ENCODE assay signal across 10 cellular contexts in genomic region chr9:108142504-108143201, GRCh38.
DNase-seq lines count a peak whose midpoint lies in the region; ATAC-seq and TF ChIP-seq lines count a peak whose summit lies in the region.
"Had no signal": no experiment of that assay in that cellular context is flagged by ENCODE, and none has a peak within 500 bp of the region (broad histone marks: within the 10 kb centered on the region; RNA-seq: fewer than 3 reads in every experiment).

No MANE protein-coding gene starts in this region.

- H3K9me3 Mint-ChIP-seq in MCF 10A (ENCODE audit: unreplicated experiment) (no peaks in the 10 kb centered on the region), neural crest cell (no peaks in the 10 kb centered on the region)

- H3K27ac ChIP-seq in breast epithelium: peak overlapping the region; percentile 75 to 77
- H3K27ac ChIP-seq in foreskin keratinocyte: no peak overlapping the region

- ATAC-seq in foreskin keratinocyte (peak; percentile 59), GM21423 (IDR thresholded peaks at IDR 0.05; ENCODE audit: unreplicated experiment) (no peak)

- H3K4me3 Mint-ChIP-seq in MCF 10A (ENCODE audit: unreplicated experiment): no peak overlapping the region
- no peak overlapping the region for H3K4me3 Mint-ChIP-seq in neural crest cell
- H3K4me3 Mint-ChIP-seq: activated B cell treated with CpG ODN at 0.5 μM for 24 hours, B cell had no signal

- BruUV-seq in MCF 10A (replicated peaks; lab: Mats Ljungman, UMichigan): no TSS peak

- no peaks in the 10 kb centered on the region for H3K27me3 Mint-ChIP-seq in MCF 10A (ENCODE audit: insufficient read depth, unreplicated experiment)
- peaks cover 2% of the 10 kb centered on the region for H3K27me3 Mint-ChIP-seq in neural crest cell (ENCODE audit: low read depth)
- H3K27me3 Mint-ChIP-seq: activated B cell treated with CpG ODN at 0.5 μM for 24 hours had no signal

- no peak overlapping the region for H3K27ac Mint-ChIP-seq in MCF 10A (ENCODE audit: low read depth, unreplicated experiment)
- H3K27ac Mint-ChIP-seq in neural crest cell (ENCODE audit: unreplicated experiment): peak overlapping the region; percentile 93
- H3K27ac Mint-ChIP-seq: activated B cell treated with CpG ODN at 0.5 μM for 24 hours, B cell had no signal

- POLR2A ChIA-PET in MCF 10A (lab: Yijun Ruan, JAX): interaction anchor here (0.5 to 1.0 kb wide), 4 partner anchors 11 to 815 kb away, joined by 3 read pairs; no protein-coding TSS in a partner anchor

- H3K36me3 Mint-ChIP-seq in MCF 10A (ENCODE audit: insufficient read depth, unreplicated experiment) (no peaks in the 10 kb centered on the region), neural crest cell (ENCODE audit: low read depth) (no peaks in the 10 kb centered on the region)

- H3K4me1 ChIP-seq in breast epithelium: peaks cover 0 to 9% of the 10 kb centered on the region in 2 donors
- H3K4me1 ChIP-seq in foreskin keratinocyte: peaks cover 8% of the 10 kb centered on the region

- intact Hi-C loops in breast epithelium (cut with DNase I; ENCODE audit: low total_unique reads): no loop called here
- intact Hi-C loops in MCF 10A (cut with micrococcal nuclease): no loop called here

- H3K4me1 Mint-ChIP-seq in MCF 10A (ENCODE audit: insufficient read depth, unreplicated experiment) (no peaks in the 10 kb centered on the region), neural crest cell (peaks cover 12% of the 10 kb centered on the region)

- CTCF ChIA-PET in MCF 10A (lab: Yijun Ruan, JAX): interaction anchor here (0.6 to 1.4 kb wide), 4 partner anchors 11 to 677 kb away, joined by 3 read pairs; no protein-coding TSS in a partner anchor

- TF ChIP-seq CTCF in breast epithelium (IDR thresholded peaks at IDR 0.05): peak in 1 of 3 donors; percentile 23
- no peak for TF ChIP-seq CTCF in MCF 10A (IDR thresholded peaks at IDR 0.05; ENCODE audit: unreplicated experiment)
- TF ChIP-seq CTCF in foreskin keratinocyte (conservative IDR thresholded peaks at IDR 0.05): no peak
- TF ChIP-seq CTCF in neural crest cell (conservative IDR thresholded peaks at IDR 0.05): no peak

- H3K4me3 ChIP-seq in breast epithelium: no peak overlapping the region

- no peaks in the 10 kb centered on the region for H3K9me3 ChIP-seq in breast epithelium

- no peaks in the 10 kb centered on the region for H3K36me3 ChIP-seq in breast epithelium

- DNase-seq in breast epithelium (ENCODE audit: low spot score in 2 of 2) (peak; percentile 67 to 95), MCF 10A (ENCODE audit: unreplicated experiment) (no peak), foreskin keratinocyte (peak in 1 of 2 donors; percentile 44), neural crest cell (ENCODE audit: low read depth, low spot score) (peak; percentile 8), NCI-H82 (lab: John Stamatoyannopoulos, UW) (no peak), NCI-H1092 treated with DMSO at 0.1 percent for 48 hours (lab: John Stamatoyannopoulos, UW) (no peak), NCI-H2107 (lab: John Stamatoyannopoulos, UW) (no peak)
- DNase-seq: activated B cell treated with CpG ODN at 0.5 μM for 24 hours had no signal

- H3K27me3 ChIP-seq in breast epithelium (no peaks in the 10 kb centered on the region), foreskin keratinocyte (no peaks in the 10 kb centered on the region)

- TF ChIP-seq POLR2A in breast epithelium (IDR thresholded peaks at IDR 0.05): no peak

Comparison
In these comparisons a context has a peak if more than half of its experiments do, and no peak if none do; other contexts are left out.
1. DNase-seq: peak in breast epithelium (2 of 2) and neural crest cell (single experiment); none in MCF 10A (single experiment), NCI-H82 (single experiment), NCI-H1092 treated with DMSO at 0.1 percent for 48 hours (single experiment) and NCI-H2107 (single experiment).